Comparison of ENCODE assay signal across 1 cellular context in genomic region chr5:39432687-39433086, GRCh38.
TF ChIP-seq lines count a peak whose summit lies in the region.

No MANE protein-coding gene starts in this region.

TF ChIP-seq in SK-N-SH treated with all-trans-retinoic acid at 6 μM for 48 hours, 23 proteins besides CTCF, POLR2A, EP300 and RAD21 (continued from another document):
- TF ChIP-seq PATZ1 (CRISPR knock-in tag; IDR thresholded peaks at IDR 0.05; ENCODE audit: borderline replicate concordance) = no peak
- no peak for TF ChIP-seq OSR1 (CRISPR knock-in tag; IDR thresholded peaks at IDR 0.05)
- TF ChIP-seq ESRRG (CRISPR knock-in tag; IDR thresholded peaks at IDR 0.05) = no peak
- TF ChIP-seq ZC3H10 (CRISPR knock-in tag; IDR thresholded peaks at IDR 0.05) = no peak
- TF ChIP-seq TOX (CRISPR knock-in tag; IDR thresholded peaks at IDR 0.05; ENCODE audit: borderline replicate concordance) = no peak
- no peak for TF ChIP-seq TSHZ2 (CRISPR knock-in tag; IDR thresholded peaks at IDR 0.05)
- no peak for TF ChIP-seq ZFP30 (CRISPR knock-in tag; IDR thresholded peaks at IDR 0.05)
- TF ChIP-seq GLIS3 (CRISPR knock-in tag; IDR thresholded peaks at IDR 0.05) = no peak
- no peak for TF ChIP-seq ZFP3 (CRISPR knock-in tag; IDR thresholded peaks at IDR 0.05)
- no peak for TF ChIP-seq ZNF565 (CRISPR knock-in tag; conservative IDR thresholded peaks at IDR 0.05; ENCODE audit: low read depth)
